21 cellular contexts compared by ENCODE assay signal in genomic region chr12:117148642-117149041, GRCh38. TPM values are rescaled to one million over a fixed set of nuclear protein-coding genes. Genes with fewer than 3 reads are reported as not detected.
DNase-seq lines count a peak whose midpoint lies in the region; ATAC-seq and TF ChIP-seq lines count a peak whose summit lies in the region.
"Had no signal": no experiment of that assay in that cellular context is flagged by ENCODE, and none has a peak within 500 bp of the region (broad histone marks: within the 10 kb centered on the region; RNA-seq: fewer than 3 reads in every experiment).

No MANE protein-coding gene starts in this region.

- no peaks in the 10 kb centered on the region for H3K9me3 Mint-ChIP-seq in activated T-cell treated with anti-CD3 and anti-CD28 coated beads, Interleukin-2, amount 50 U/mL, for 72 hours
- H3K9me3 Mint-ChIP-seq in nephron progenitor cell = no peaks in the 10 kb centered on the region
- H3K9me3 Mint-ChIP-seq: HFFc6; naive thymus-derived CD8-positive, alpha-beta T cell; T-cell; WTC11 had no signal

- peaks cover 0 to 12% (median 3%) of the 10 kb centered on the region in 4 donors for H3K4me1 ChIP-seq in upper lobe of left lung
- H3K4me1 ChIP-seq: transverse colon had no signal

- no peak overlapping the region for H3K4me3 ChIP-seq in upper lobe of left lung
- H3K4me3 ChIP-seq: heart left ventricle, transverse colon had no signal

- TF ChIP-seq CTCF in nephron progenitor cell (IDR thresholded peaks at IDR 0.05) (no peak), upper lobe of left lung (IDR thresholded peaks at IDR 0.05) (no peak)

- DNase-seq in activated naive CD4-positive, alpha-beta T cell treated with Interleukin-2 at 50 U/mL for 16 hours = peak; percentile 12
- no peak for DNase-seq in activated naive CD4-positive, alpha-beta T cell (lab: John Stamatoyannopoulos, UW)
- peak; percentile 22 to 24 for DNase-seq in activated T-cell treated with anti-CD3 and anti-CD28 coated beads, Interleukin-2, amount 50 U/mL, for 72 hours
- DNase-seq in nephron progenitor cell (no peak), upper lobe of left lung (no peak), SHP77 treated with DMSO at 0.1 percent for 48 hours (lab: John Stamatoyannopoulos, UW) (no peak), NCI-H226 (no peak), occipital lobe (lab: John Stamatoyannopoulos, UW) (no peak)
- DNase-seq: cerebellar nuclear complex; COR-L47; heart left ventricle; HFFc6; islet precursor cell; KG1; mesendoderm; naive thymus-derived CD8-positive, alpha-beta T cell; NCI-H1092 treated with DMSO at 0.1 percent for 48 hours; NCI-H2081; T-cell; transverse colon had no signal

- no peaks in the 10 kb centered on the region for H3K27me3 Mint-ChIP-seq in activated T-cell treated with anti-CD3 and anti-CD28 coated beads, Interleukin-2, amount 50 U/mL, for 72 hours (ENCODE audit: low read depth)
- peaks cover 2% of the 10 kb centered on the region for H3K27me3 Mint-ChIP-seq in nephron progenitor cell (ENCODE audit: low read depth, poor library complexity)
- H3K27me3 Mint-ChIP-seq: naive thymus-derived CD8-positive, alpha-beta T cell; T-cell had no signal

- TF ChIP-seq EP300 in upper lobe of left lung (IDR thresholded peaks at IDR 0.05) = no peak

- H3K27ac ChIP-seq in upper lobe of left lung = peak overlapping the region in 3 of 4 donors; percentile 49 to 74 (median 71)
- H3K27ac ChIP-seq: heart left ventricle, transverse colon had no signal

- no peak for TF ChIP-seq POLR2A in upper lobe of left lung (IDR thresholded peaks at IDR 0.05)

- H3K27ac Mint-ChIP-seq in activated T-cell treated with anti-CD3 and anti-CD28 coated beads, Interleukin-2, amount 50 U/mL, for 72 hours = peak overlapping the region; percentile 53
- H3K27ac Mint-ChIP-seq in nephron progenitor cell = peak overlapping the region; percentile 94
- H3K27ac Mint-ChIP-seq: HFFc6, WTC11 had no signal

- H3K36me3 ChIP-seq in upper lobe of left lung = peaks cover 5 to 48% (median 21%) of the 10 kb centered on the region in 4 donors

- H3K4me1 Mint-ChIP-seq in activated T-cell treated with anti-CD3 and anti-CD28 coated beads, Interleukin-2, amount 50 U/mL, for 72 hours (ENCODE audit: low read depth) = peaks cover 63% of the 10 kb centered on the region
- peaks cover 44% of the 10 kb centered on the region for H3K4me1 Mint-ChIP-seq in nephron progenitor cell

- H3K9me3 ChIP-seq in upper lobe of left lung = no peaks in the 10 kb centered on the region
- H3K9me3 ChIP-seq: heart left ventricle, transverse colon had no signal

- WGBS in upper lobe of left lung, 2 donors = 89 to 90% methylated on average over 6 of the region's 6 CpGs

- peak overlapping the region; percentile 48 to 55 for H3K4me3 Mint-ChIP-seq in activated T-cell treated with anti-CD3 and anti-CD28 coated beads, Interleukin-2, amount 50 U/mL, for 72 hours
- H3K4me3 Mint-ChIP-seq in nephron progenitor cell = no peak overlapping the region
- H3K4me3 Mint-ChIP-seq: HFFc6; naive thymus-derived CD8-positive, alpha-beta T cell; T-cell; WTC11 had no signal

- ATAC-seq in activated T-cell treated with anti-CD3 and anti-CD28 coated beads, Interleukin-2, amount 50 U/mL, for 72 hours (replicated peaks in 1 of 2) = peak; percentile 39 to 62
- no peak for ATAC-seq in upper lobe of left lung (ENCODE audit: low FRiP score in 2 of 2)
- ATAC-seq: heart left ventricle; naive thymus-derived CD8-positive, alpha-beta T cell; T-cell; WTC11 had no signal

- H3K36me3 Mint-ChIP-seq in activated T-cell treated with anti-CD3 and anti-CD28 coated beads, Interleukin-2, amount 50 U/mL, for 72 hours (ENCODE audit: insufficient read depth in 2 of 2) = peaks cover 9 to 27% of the 10 kb centered on the region in 2 donors
- peaks cover 73% of the 10 kb centered on the region for H3K36me3 Mint-ChIP-seq in nephron progenitor cell (ENCODE audit: low read depth)

- H3K27me3 ChIP-seq in upper lobe of left lung = no peaks in the 10 kb centered on the region
- H3K27me3 ChIP-seq: heart left ventricle, transverse colon had no signal

RNA-seq across cellular contexts. Expression of gene FBXO21, which starts 41.6 kb away (rescaled TPM):
- 10 to 100 TPM; 17.2 to 24.7 TPM for total RNA-seq in activated T-cell treated with anti-CD3 and anti-CD28 coated beads, Interleukin-2, amount 50 U/mL, for 72 hours
- total RNA-seq in upper lobe of left lung = 100 to 1,000 TPM in 1 of 6 donors, 10 to 100 TPM in 5; 38.2 to 122 (median 59.0) TPM
- total RNA-seq in occipital lobe = 131 TPM

RNA-seq across cellular contexts. Expression of gene TESC, which starts 49.4 kb away (rescaled TPM):
- 10 to 100 TPM; 32.4 to 42.0 TPM for total RNA-seq in activated T-cell treated with anti-CD3 and anti-CD28 coated beads, Interleukin-2, amount 50 U/mL, for 72 hours
- total RNA-seq in upper lobe of left lung (10 to 100 TPM in 2 of 6 donors, 1 to 10 TPM in 4; 2.0 to 13.6 (median 7.2) TPM), occipital lobe (4.1 TPM)
- total RNA-seq: HFFc6; naive thymus-derived CD8-positive, alpha-beta T cell had no signal

Comparison
In these comparisons a context has a peak if more than half of its experiments do, and no peak if none do; other contexts are left out.
1. DNase-seq: peak in activated naive CD4-positive, alpha-beta T cell treated with Interleukin-2 at 50 U/mL for 16 hours (single experiment) and activated T-cell treated with anti-CD3 and anti-CD28 coated beads, Interleukin-2, amount 50 U/mL, for 72 hours (2 of 2); none in activated naive CD4-positive, alpha-beta T cell (0 of 4), nephron progenitor cell (single experiment), upper lobe of left lung (0 of 2), SHP77 treated with DMSO at 0.1 percent for 48 hours (single experiment), NCI-H226 (single experiment) and occipital lobe (single experiment).
2. ATAC-seq: peak in activated T-cell treated with anti-CD3 and anti-CD28 coated beads, Interleukin-2, amount 50 U/mL, for 72 hours (2 of 2); none in upper lobe of left lung (0 of 2).